1 cellular context compared by ENCODE assay signal in the genomic region with DNA sequence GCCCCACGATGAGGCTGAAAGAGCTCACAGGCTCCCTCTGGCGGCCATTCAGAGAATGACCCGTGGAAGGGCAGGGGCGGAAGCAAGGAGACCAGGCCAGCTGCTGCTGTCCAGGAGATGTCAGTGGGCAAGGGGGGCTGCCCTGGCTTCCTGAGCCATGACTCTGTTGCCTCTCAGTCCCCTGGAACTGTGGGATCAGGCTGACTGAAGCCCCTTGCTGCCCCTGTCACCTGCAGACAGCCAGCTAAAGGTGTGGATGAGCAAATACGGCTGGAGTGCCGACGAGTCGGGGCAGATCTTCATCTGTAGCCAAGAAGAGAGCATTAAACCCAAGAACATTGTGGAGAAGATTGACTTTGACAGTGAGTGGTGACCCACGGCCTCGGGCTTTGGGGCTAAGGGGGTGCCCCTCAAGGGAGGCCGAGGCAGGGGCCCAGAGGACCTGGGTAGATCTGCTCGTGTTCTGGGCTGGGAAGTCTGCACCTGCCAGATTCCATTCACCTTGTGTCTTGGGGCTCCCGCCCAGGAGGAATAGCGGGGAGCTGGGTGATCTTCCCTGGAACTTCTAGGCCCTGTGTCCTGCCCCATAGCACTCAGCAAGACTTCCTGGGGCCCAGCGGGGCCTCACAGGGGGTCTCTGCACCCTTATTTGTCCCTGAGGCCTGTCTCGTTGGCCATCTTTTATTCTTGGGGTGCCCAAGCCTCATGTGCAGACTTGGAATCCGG.
A peak's percentile ranks its signal among the peaks of the same experiment; 100 is the strongest.
TF ChIP-seq lines count a peak whose summit lies in the region.

No MANE protein-coding gene starts in this region.

TF ChIP-seq in K562, 482 proteins besides CTCF, POLR2A, EP300 and RAD21 (continued from another document):
- TF ChIP-seq, protein P1, sequence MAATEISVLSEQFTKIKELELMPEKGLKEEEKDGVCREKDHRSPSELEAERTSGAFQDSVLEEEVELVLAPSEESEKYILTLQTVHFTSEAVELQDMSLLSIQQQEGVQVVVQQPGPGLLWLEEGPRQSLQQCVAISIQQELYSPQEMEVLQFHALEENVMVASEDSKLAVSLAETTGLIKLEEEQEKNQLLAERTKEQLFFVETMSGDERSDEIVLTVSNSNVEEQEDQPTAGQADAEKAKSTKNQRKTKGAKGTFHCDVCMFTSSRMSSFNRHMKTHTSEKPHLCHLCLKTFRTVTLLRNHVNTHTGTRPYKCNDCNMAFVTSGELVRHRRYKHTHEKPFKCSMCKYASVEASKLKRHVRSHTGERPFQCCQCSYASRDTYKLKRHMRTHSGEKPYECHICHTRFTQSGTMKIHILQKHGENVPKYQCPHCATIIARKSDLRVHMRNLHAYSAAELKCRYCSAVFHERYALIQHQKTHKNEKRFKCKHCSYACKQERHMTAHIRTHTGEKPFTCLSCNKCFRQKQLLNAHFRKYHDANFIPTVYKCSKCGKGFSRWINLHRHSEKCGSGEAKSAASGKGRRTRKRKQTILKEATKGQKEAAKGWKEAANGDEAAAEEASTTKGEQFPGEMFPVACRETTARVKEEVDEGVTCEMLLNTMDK (IDR thresholded peaks at IDR 0.05; ENCODE audit: borderline replicate concordance, insufficient read depth, low read depth, low read length, poor library complexity, severe bottlenecking): peak; percentile 74
- TF ChIP-seq, protein P2, sequence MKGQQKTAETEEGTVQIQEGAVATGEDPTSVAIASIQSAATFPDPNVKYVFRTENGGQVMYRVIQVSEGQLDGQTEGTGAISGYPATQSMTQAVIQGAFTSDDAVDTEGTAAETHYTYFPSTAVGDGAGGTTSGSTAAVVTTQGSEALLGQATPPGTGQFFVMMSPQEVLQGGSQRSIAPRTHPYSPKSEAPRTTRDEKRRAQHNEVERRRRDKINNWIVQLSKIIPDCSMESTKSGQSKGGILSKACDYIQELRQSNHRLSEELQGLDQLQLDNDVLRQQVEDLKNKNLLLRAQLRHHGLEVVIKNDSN (CRISPR knock-in tag; IDR thresholded peaks at IDR 0.05): no peak
- 0 out of 2 replicates have a peak, but pooled peaks have one; percentile 25 for TF ChIP-seq POLR2AphosphoS5 (IDR thresholded peaks at IDR 0.05; ENCODE audit: control insufficient read depth, insufficient read depth, low read depth, low read length)
- no peak for TF ChIP-seq HLTF (IDR thresholded peaks at IDR 0.05)
- peak; percentile 62; the same call in 1 of the 2 replicates for TF ChIP-seq CEBPB (tag; IDR thresholded peaks at IDR 0.05)
- no peak for TF ChIP-seq ZNF184 (CRISPR knock-in tag; IDR thresholded peaks at IDR 0.05)
- no peak for TF ChIP-seq ZNF511 (CRISPR knock-in tag; IDR thresholded peaks at IDR 0.05)
- peak in 1 of 3 experiments; percentile 9 for TF ChIP-seq YY1 (IDR thresholded peaks at IDR 0.05; ENCODE audit: borderline replicate concordance in 1 of 3, control insufficient read depth in 1 of 3, extremely low read depth in 1 of 3, insufficient read depth in 3 of 3, insufficient read length in 1 of 3, insufficient replicate concordance in 2 of 3, low read depth in 1 of 3, low read length in 2 of 3)
- 0 out of 2 replicates have a peak, but pooled peaks have one; percentile 29 for TF ChIP-seq MYC (IDR thresholded peaks at IDR 0.05; ENCODE audit: low read depth, low read length)
- TF ChIP-seq MYC (CRISPR knock-in tag; IDR thresholded peaks at IDR 0.05; ENCODE audit: borderline replicate concordance, low read depth): no peak
- no peak for TF ChIP-seq ZNF253 (CRISPR knock-in tag; conservative IDR thresholded peaks at IDR 0.05)
- peak; percentile 64 for TF ChIP-seq SNRNP70 (optimal IDR thresholded peaks at IDR 0.05; ENCODE audit: low read depth, low read length)
- no peak for TF ChIP-seq MYBL2 (IDR thresholded peaks at IDR 0.05; ENCODE audit: low read depth)
- no peak for TF ChIP-seq MYBL2 (CRISPR knock-in tag; IDR thresholded peaks at IDR 0.05; ENCODE audit: borderline replicate concordance)
- peak; percentile 65; the same call in 1 of the 2 replicates for TF ChIP-seq SUPT5H (IDR thresholded peaks at IDR 0.05)
- peak; percentile 19; the same call in 1 of the 2 replicates for TF ChIP-seq CTBP1 (IDR thresholded peaks at IDR 0.05; ENCODE audit: borderline replicate concordance)
- TF ChIP-seq SMC3 (conservative IDR thresholded peaks at IDR 0.05; ENCODE audit: insufficient read depth, low read depth, low read length): peak; percentile 92
- no peak for TF ChIP-seq POLR3G (IDR thresholded peaks at IDR 0.05; ENCODE audit: extremely low read depth, insufficient read length, insufficient replicate concordance)
